Comparison of ENCODE assay signal across 10 cellular contexts in genomic region chr20:57481281-57481711, GRCh38. TPM values are rescaled to one million over a fixed set of nuclear protein-coding genes. Genes with fewer than 3 reads are reported as not detected.
DNase-seq lines count a peak whose midpoint lies in the region; ATAC-seq, FAIRE-seq and TF ChIP-seq lines count a peak whose summit lies in the region.
"Had no signal": no experiment of that assay in that cellular context is flagged by ENCODE, and none has a peak within 500 bp of the region (broad histone marks: within the 10 kb centered on the region; RNA-seq: fewer than 3 reads in every experiment).

No MANE protein-coding gene starts in this region.

- H3K27ac Mint-ChIP-seq in memory B cell, result peak overlapping the region; percentile 90
- no peak overlapping the region for H3K27ac Mint-ChIP-seq in activated T-helper 17 cell treated with anti-CD3 and anti-CD28 coated beads, Interleukin-2, amount 50 U/mL, for 72 hours
- H3K27ac Mint-ChIP-seq: activated CD4-positive, alpha-beta T cell treated with anti-CD3 and anti-CD28 coated beads, Interleukin-2, amount 10 ng/mL, durations not matched to agents 7 days and 5 days had no signal

- DNase-seq in memory B cell (ENCODE audit: low spot score in 2 of 2) (no peak), NCI-H345 (lab: John Stamatoyannopoulos, UW) (no peak), GM12892 (ENCODE audit: insufficient read length) (no peak), HAP-1 (ENCODE audit: low spot score in 2 of 2) (no peak)
- DNase-seq: activated CD4-positive, alpha-beta T cell treated with anti-CD3 and anti-CD28 coated beads, Interleukin-2, amount 10 ng/mL, durations not matched to agents 7 days and 5 days had no signal

- H3K4me1 Mint-ChIP-seq in memory B cell, result peaks cover 34% of the 10 kb centered on the region
- no peaks in the 10 kb centered on the region for H3K4me1 Mint-ChIP-seq in activated T-helper 17 cell treated with anti-CD3 and anti-CD28 coated beads, Interleukin-2, amount 50 U/mL, for 72 hours

- no peak overlapping the region for H3K9ac ChIP-seq in HUES64 (ENCODE audit: low read depth, low read length)

- H3K27me3 Mint-ChIP-seq in memory B cell, result no peaks in the 10 kb centered on the region
- peaks cover 4% of the 10 kb centered on the region for H3K27me3 Mint-ChIP-seq in activated T-helper 17 cell treated with anti-CD3 and anti-CD28 coated beads, Interleukin-2, amount 50 U/mL, for 72 hours

- in situ Hi-C loops in HAP-1 (cut with MboI; ENCODE audit: low sequenced_read_pairs), result loop anchor here (25.0 kb wide), 1 partner anchor 394 kb away; no protein-coding TSS in a partner anchor

- peak overlapping the region; percentile 28; the same call in 1 of the 2 replicates for H3K27ac ChIP-seq in HUES64 (ENCODE audit: low read depth, low read length)
- H3K27ac ChIP-seq: dorsolateral prefrontal cortex had no signal

- peak overlapping the region; percentile 61 for H3K4me3 Mint-ChIP-seq in memory B cell
- no peak overlapping the region for H3K4me3 Mint-ChIP-seq in activated T-helper 17 cell treated with anti-CD3 and anti-CD28 coated beads, Interleukin-2, amount 50 U/mL, for 72 hours
- H3K4me3 Mint-ChIP-seq: activated CD4-positive, alpha-beta T cell treated with anti-CD3 and anti-CD28 coated beads, Interleukin-2, amount 10 ng/mL, durations not matched to agents 7 days and 5 days had no signal

- peaks cover 4% of the 10 kb centered on the region for H3K36me3 Mint-ChIP-seq in memory B cell
- no peaks in the 10 kb centered on the region for H3K36me3 Mint-ChIP-seq in activated T-helper 17 cell treated with anti-CD3 and anti-CD28 coated beads, Interleukin-2, amount 50 U/mL, for 72 hours (ENCODE audit: low read depth)

- 64% methylated on average over 8 of the region's 9 CpGs for WGBS in HUES64

- no peak overlapping the region for H3K4me3 ChIP-seq in HUES64 (ENCODE audit: low read length)
- H3K4me3 ChIP-seq in HAP-1, result no peak overlapping the region
- H3K4me3 ChIP-seq: dorsolateral prefrontal cortex had no signal

- peaks cover 4% of the 10 kb centered on the region for H3K9me3 Mint-ChIP-seq in memory B cell
- H3K9me3 Mint-ChIP-seq in activated T-helper 17 cell treated with anti-CD3 and anti-CD28 coated beads, Interleukin-2, amount 50 U/mL, for 72 hours, result no peaks in the 10 kb centered on the region
- H3K9me3 Mint-ChIP-seq: activated CD4-positive, alpha-beta T cell treated with anti-CD3 and anti-CD28 coated beads, Interleukin-2, amount 10 ng/mL, durations not matched to agents 7 days and 5 days had no signal

- no peaks in the 10 kb centered on the region for H3K36me3 ChIP-seq in HUES64 (ENCODE audit: insufficient read depth, low read length)
- no peaks in the 10 kb centered on the region for H3K36me3 ChIP-seq in HAP-1 (replicated peaks)

- peak; percentile 33 for TF ChIP-seq POLR2A in GM15510 (IDR thresholded peaks at IDR 0.05; ENCODE audit: borderline replicate concordance, extremely low read depth, insufficient read length)
- no peak; the same call in 1 of the 2 replicates for TF ChIP-seq POLR2A in GM12892 (IDR thresholded peaks at IDR 0.05; ENCODE audit: low read depth, low read length)

- ATAC-seq in GM21529 (IDR thresholded peaks at IDR 0.05; ENCODE audit: unreplicated experiment) (peak; percentile 29), memory B cell (ENCODE audit: low read depth) (peak; percentile 21)
- no peak for ATAC-seq in activated T-helper 17 cell treated with anti-CD3 and anti-CD28 coated beads, Interleukin-2, amount 50 U/mL, for 72 hours (replicated peaks)

- no peaks in the 10 kb centered on the region for H3K27me3 ChIP-seq in HUES64 (ENCODE audit: insufficient read depth, low read length)
- H3K27me3 ChIP-seq in HAP-1 (ENCODE audit: low read depth), result no peaks in the 10 kb centered on the region

- H3K9me3 ChIP-seq in HUES64 (ENCODE audit: insufficient read depth, low read depth, low read length), result no peaks in the 10 kb centered on the region
- no peaks in the 10 kb centered on the region for H3K9me3 ChIP-seq in HAP-1

- FAIRE-seq in GM12892 (lab: Jason Lieb, UNC), result no peak

- H3K4me1 ChIP-seq in HUES64 (ENCODE audit: insufficient read depth, low read length), result peaks cover 23% of the 10 kb centered on the region; the same call in 1 of the 2 replicates
- no peaks in the 10 kb centered on the region for H3K4me1 ChIP-seq in HAP-1

RNA-seq across cellular contexts. Expression of gene CTCFL, which starts 43.6 kb away (rescaled TPM):
- 1.0 TPM for polyA plus RNA-seq in HUES64 (2013, experiment 1 of 2)
- polyA plus RNA-seq in HUES64 (2013, experiment 2 of 2), result 2.0 TPM
- not detected for total RNA-seq in activated T-helper 17 cell treated with anti-CD3 and anti-CD28 coated beads, Interleukin-2, amount 50 U/mL, for 72 hours
- 0.13 TPM for polyA plus RNA-seq in GM12892 (2012; ENCODE audit: missing spikeins)
- total RNA-seq: activated CD4-positive, alpha-beta T cell treated with anti-CD3 and anti-CD28 coated beads, Interleukin-2, amount 10 ng/mL, durations not matched to agents 7 days and 5 days had no signal
